6 cellular contexts compared by ENCODE assay signal in genomic region chr6:118215269-118215668, GRCh38.
"Had no signal": no experiment of that assay in that cellular context is flagged by ENCODE, and none has a peak within 500 bp of the region (broad histone marks: within the 10 kb centered on the region; RNA-seq: fewer than 3 reads in every experiment).

No MANE protein-coding gene starts in this region.

- H2AFZ ChIP-seq: GM23338 had no signal

- ATAC-seq: GM23338 had no signal

- FAIRE-seq: H1, H54, HTR-8/SVneo had no signal

- H3K4me3 ChIP-seq: GM23338 had no signal

- DNase-seq: H9, HCEC 1CT had no signal

- H3K4me2 ChIP-seq: GM23338 had no signal
